Comparison of ENCODE assay signal across 18 cellular contexts in genomic region chr13:101450749-101451130, GRCh38. TPM values are rescaled to one million over a fixed set of nuclear protein-coding genes. Genes with fewer than 3 reads are reported as not detected.
"Had no signal": no experiment of that assay in that cellular context is flagged by ENCODE, and none has a peak within 500 bp of the region (broad histone marks: within the 10 kb centered on the region; RNA-seq: fewer than 3 reads in every experiment).

No MANE protein-coding gene starts in this region.

- H3K4me1 Mint-ChIP-seq: activated CD4-positive, alpha-beta T cell treated with anti-CD3 and anti-CD28 coated beads, Interleukin-2, amount 10 ng/mL, durations not matched to agents 7 days and 5 days; endodermal cell had no signal

- H3K27ac ChIP-seq: body of pancreas, heart left ventricle, left lung had no signal

- H3K4me3 Mint-ChIP-seq: activated B cell treated with CpG ODN at 0.5 μM for 24 hours; activated CD4-positive, alpha-beta T cell treated with anti-CD3 and anti-CD28 coated beads, Interleukin-2, amount 10 ng/mL, durations not matched to agents 7 days and 5 days; activated naive CD4-positive, alpha-beta T cell treated with anti-CD3 and anti-CD28 coated beads, Interleukin-2, amount 10 ng/mL, durations not matched to agents 7 days and 5 days; dendritic cell treated with granulocyte-macrophage colony-stimulating factor and Interleukin-4, amounts not matched to agents 40 ng/mL and 50 ng/mL, for 4 days; endodermal cell; memory B cell; nephron had no signal

- H3K9me3 Mint-ChIP-seq: activated B cell treated with CpG ODN at 0.5 μM for 24 hours; activated CD4-positive, alpha-beta T cell treated with anti-CD3 and anti-CD28 coated beads, Interleukin-2, amount 10 ng/mL, durations not matched to agents 7 days and 5 days; activated naive CD4-positive, alpha-beta T cell treated with anti-CD3 and anti-CD28 coated beads, Interleukin-2, amount 10 ng/mL, durations not matched to agents 7 days and 5 days; activated T-helper 2 cell treated with anti-CD3 and anti-CD28 coated beads, Interferon-gamma antibody, Interleukin-2, Interleukin-4, amounts not matched to agents 10 μg/mL and 5 μg/mL and 100 μg/mL, durations not matched to agents 14 hours and 24 hours and 36 hours; dendritic cell treated with granulocyte-macrophage colony-stimulating factor and Interleukin-4, amounts not matched to agents 40 ng/mL and 50 ng/mL, for 4 days; endodermal cell; memory B cell; nephron had no signal

- H3K4me3 ChIP-seq: adrenal gland, body of pancreas, esophagus squamous epithelium, heart left ventricle, left lung had no signal

- ATAC-seq: body of pancreas; heart left ventricle; stimulated activated naive CD8-positive, alpha-beta T cell treated with anti-CD3 and anti-CD28 coated beads, Interleukin-15, Interleukin-2, amounts not matched to agents 100 U/mL and 50 U/mL, for 24 hours had no signal

- DNase-seq: activated B cell treated with CpG ODN at 0.5 μM for 24 hours; activated CD4-positive, alpha-beta T cell treated with anti-CD3 and anti-CD28 coated beads, Interleukin-2, amount 10 ng/mL, durations not matched to agents 7 days and 5 days; activated naive CD4-positive, alpha-beta T cell treated with anti-CD3 and anti-CD28 coated beads, Interleukin-2, amount 10 ng/mL, durations not matched to agents 7 days and 5 days; adrenal gland; body of pancreas; endodermal cell; esophagus squamous epithelium; heart left ventricle; islet precursor cell; left lung; stimulated activated CD4-positive, alpha-beta T cell treated with anti-CD3 and anti-CD28 coated beads, Interleukin-2, amount 100 ng/mL, for 48 hours; stimulated activated naive CD8-positive, alpha-beta T cell treated with anti-CD3 and anti-CD28 coated beads, Interleukin-15, Interleukin-2, amounts not matched to agents 100 U/mL and 50 U/mL, for 24 hours; T-helper 2 cell had no signal

- H3K9me3 ChIP-seq: adrenal gland, body of pancreas, esophagus squamous epithelium, heart left ventricle, left lung had no signal

- H3K27ac Mint-ChIP-seq: activated B cell treated with CpG ODN at 0.5 μM for 24 hours; activated CD4-positive, alpha-beta T cell treated with anti-CD3 and anti-CD28 coated beads, Interleukin-2, amount 10 ng/mL, durations not matched to agents 7 days and 5 days; activated naive CD4-positive, alpha-beta T cell treated with anti-CD3 and anti-CD28 coated beads, Interleukin-2, amount 10 ng/mL, durations not matched to agents 7 days and 5 days; activated T-helper 2 cell treated with anti-CD3 and anti-CD28 coated beads, Interferon-gamma antibody, Interleukin-2, Interleukin-4, amounts not matched to agents 10 μg/mL and 5 μg/mL and 100 μg/mL, durations not matched to agents 14 hours and 24 hours and 36 hours; dendritic cell treated with granulocyte-macrophage colony-stimulating factor and Interleukin-4, amounts not matched to agents 40 ng/mL and 50 ng/mL, for 4 days; endodermal cell; memory B cell; nephron had no signal

- H3K36me3 Mint-ChIP-seq: activated naive CD4-positive, alpha-beta T cell treated with anti-CD3 and anti-CD28 coated beads, Interleukin-2, amount 10 ng/mL, durations not matched to agents 7 days and 5 days; memory B cell had no signal

- H3K36me3 ChIP-seq: adrenal gland, esophagus squamous epithelium, heart left ventricle, left lung had no signal

- H3K4me1 ChIP-seq: body of pancreas, left lung had no signal

- H3K27me3 ChIP-seq: adrenal gland, body of pancreas had no signal

RNA-seq across cellular contexts. Expression of gene ITGBL1, which starts 1.7 kb away (rescaled TPM):
- total RNA-seq: activated B cell treated with CpG ODN at 0.5 μM for 24 hours; activated CD4-positive, alpha-beta T cell treated with anti-CD3 and anti-CD28 coated beads, Interleukin-2, amount 10 ng/mL, durations not matched to agents 7 days and 5 days; activated CD8-positive, alpha-beta memory T cell treated with anti-CD3 and anti-CD28 coated beads for 36 hours; activated T-helper 2 cell treated with anti-CD3 and anti-CD28 coated beads, Interferon-gamma antibody, Interleukin-2, Interleukin-4, amounts not matched to agents 10 μg/mL and 5 μg/mL and 100 μg/mL, durations not matched to agents 14 hours and 24 hours and 36 hours; endodermal cell had no signal

RNA-seq across cellular contexts. Expression of gene NALCN, which starts 34.4 kb away (rescaled TPM):
- total RNA-seq: activated B cell treated with CpG ODN at 0.5 μM for 24 hours; activated CD4-positive, alpha-beta T cell treated with anti-CD3 and anti-CD28 coated beads, Interleukin-2, amount 10 ng/mL, durations not matched to agents 7 days and 5 days; activated CD8-positive, alpha-beta memory T cell treated with anti-CD3 and anti-CD28 coated beads for 36 hours; activated T-helper 2 cell treated with anti-CD3 and anti-CD28 coated beads, Interferon-gamma antibody, Interleukin-2, Interleukin-4, amounts not matched to agents 10 μg/mL and 5 μg/mL and 100 μg/mL, durations not matched to agents 14 hours and 24 hours and 36 hours had no signal
